ENCODE assay signal across 15 cellular contexts in the genomic region with DNA sequence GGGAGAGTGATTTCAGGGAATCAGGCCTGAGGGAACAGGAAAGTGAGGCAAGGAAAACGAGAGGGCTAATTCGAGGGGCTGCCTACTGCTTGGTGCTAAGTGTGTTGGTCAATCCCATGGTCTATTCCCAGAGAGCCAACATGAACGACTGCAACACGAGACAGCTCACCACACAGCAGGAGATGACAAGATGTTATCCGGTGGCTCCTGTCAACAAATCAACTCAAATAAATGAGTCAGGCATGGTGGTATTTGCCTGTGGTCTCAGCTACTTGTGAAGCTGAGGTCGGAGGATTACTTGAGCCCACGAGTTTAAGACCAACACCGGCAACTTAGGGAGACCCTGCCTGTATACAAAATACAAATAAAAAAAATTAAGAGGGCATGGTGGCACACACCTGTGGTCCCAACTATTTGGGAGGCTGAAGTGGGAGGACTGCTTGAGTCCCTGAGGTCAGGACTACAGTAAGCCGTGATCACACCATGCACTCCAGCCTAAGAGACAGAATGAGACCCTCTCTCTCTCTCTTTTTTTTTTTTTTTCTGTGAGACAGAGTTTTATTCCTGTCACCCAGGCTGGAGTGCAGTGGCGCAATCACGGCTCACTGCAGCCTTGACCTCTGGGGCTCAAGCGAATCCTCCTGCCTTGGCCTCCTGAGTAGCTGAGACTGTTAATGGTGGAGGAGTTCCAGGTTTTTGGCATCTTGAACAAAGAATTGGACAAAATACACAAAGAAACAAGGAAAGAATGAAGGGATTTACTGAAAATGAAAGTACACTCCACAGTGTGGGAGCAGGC. TPM values are rescaled to one million over a fixed set of nuclear protein-coding genes. Genes with fewer than 3 reads are reported as not detected.
DNase-seq lines count a peak whose midpoint lies in the region; ATAC-seq, FAIRE-seq and TF ChIP-seq lines count a peak whose summit lies in the region.
"Had no signal": no experiment of that assay in that cellular context is flagged by ENCODE, and none has a peak within 500 bp of the region (broad histone marks: within the 10 kb centered on the region; RNA-seq: fewer than 3 reads in every experiment).

No MANE protein-coding gene starts in this region.

- H3K4me3 Mint-ChIP-seq in activated CD8-positive, alpha-beta memory T cell treated with anti-CD3 and anti-CD28 coated beads, Interleukin-2, amount 10 ng/mL, durations not matched to agents 7 days and 5 days = no peak overlapping the region
- H3K4me3 Mint-ChIP-seq: stimulated activated naive CD8-positive, alpha-beta T cell treated with anti-CD3 and anti-CD28 coated beads, Interleukin-15, amount 100 ng/mL, for 72 hours had no signal

- FAIRE-seq in urothelium cell line (lab: Jason Lieb, UNC) = no peak

- no peak overlapping the region for H3K27ac Mint-ChIP-seq in activated CD8-positive, alpha-beta memory T cell treated with anti-CD3 and anti-CD28 coated beads, Interleukin-2, amount 10 ng/mL, durations not matched to agents 7 days and 5 days
- H3K27ac Mint-ChIP-seq: stimulated activated naive CD8-positive, alpha-beta T cell treated with anti-CD3 and anti-CD28 coated beads, Interleukin-15, amount 100 ng/mL, for 72 hours had no signal

- no peak for ATAC-seq in activated CD8-positive, alpha-beta memory T cell treated with anti-CD3 and anti-CD28 coated beads, Interleukin-2, amount 10 ng/mL, durations not matched to agents 7 days and 5 days
- ATAC-seq: left lobe of liver; stimulated activated naive CD8-positive, alpha-beta T cell treated with anti-CD3 and anti-CD28 coated beads, Interleukin-15, amount 100 ng/mL, for 72 hours had no signal

- H3K4me1 Mint-ChIP-seq in activated CD8-positive, alpha-beta memory T cell treated with anti-CD3 and anti-CD28 coated beads, Interleukin-2, amount 10 ng/mL, durations not matched to agents 7 days and 5 days = peaks cover 11% of the 10 kb centered on the region

- H3K4me3 ChIP-seq in epithelial cell of esophagus (ENCODE audit: low read length) = no peak overlapping the region

- TF ChIP-seq CTCF in epithelial cell of esophagus (IDR thresholded peaks at IDR 0.05; ENCODE audit: insufficient read depth, low read depth, low read length, missing control alignments) = no peak

- no peaks in the 10 kb centered on the region for H3K9me3 Mint-ChIP-seq in activated CD8-positive, alpha-beta memory T cell treated with anti-CD3 and anti-CD28 coated beads, Interleukin-2, amount 10 ng/mL, durations not matched to agents 7 days and 5 days (ENCODE audit: low read depth)
- H3K9me3 Mint-ChIP-seq: stimulated activated naive CD8-positive, alpha-beta T cell treated with anti-CD3 and anti-CD28 coated beads, Interleukin-15, amount 100 ng/mL, for 72 hours had no signal

- DNase-seq in activated CD8-positive, alpha-beta memory T cell treated with anti-CD3 and anti-CD28 coated beads, Interleukin-2, amount 50 U/mL, for 48 hours = peak; percentile 22
- DNase-seq in activated CD8-positive, alpha-beta memory T cell treated with anti-CD3 and anti-CD28 coated beads, Interleukin-2, amount 10 ng/mL, durations not matched to agents 7 days and 5 days = no peak
- peak; percentile 62 for DNase-seq in SIG-M5 (lab: John Stamatoyannopoulos, UW)
- DNase-seq in epithelial cell of esophagus (ENCODE audit: low read depth) = peak; percentile 75
- peak; percentile 48 for DNase-seq in urothelium cell line (ENCODE audit: low spot score)
- no peak for DNase-seq in NCI-H2227 treated with DMSO at 0.1 percent for 48 hours (lab: John Stamatoyannopoulos, UW)
- DNase-seq in kidney glomerular epithelial cell (lab: John Stamatoyannopoulos, UW) = no peak
- DNase-seq in activated CD4-positive, alpha-beta T cell treated with anti-CD3 and anti-CD28 coated beads, Interleukin-2, amount 50 U/mL, for 1 hour = no peak
- DNase-seq: 8988T; activated T-cell treated with anti-CD3 and anti-CD28 coated beads, Interleukin-2, amount 50 U/mL, for 48 hours; caudate nucleus; NCI-H2029; stimulated activated CD4-positive, alpha-beta T cell treated with anti-CD3 and anti-CD28 coated beads, Interleukin-4, amount 100 ng/mL, for 1 hour; stimulated activated naive CD8-positive, alpha-beta T cell treated with anti-CD3 and anti-CD28 coated beads, Interleukin-15, amount 100 ng/mL, for 72 hours had no signal

- CTCF ChIA-PET in activated CD8-positive, alpha-beta memory T cell treated with anti-CD3 and anti-CD28 coated beads, Interleukin-2, amount 10 ng/mL, durations not matched to agents 7 days and 5 days (lab: Charles Lee) = interaction anchor here (0.9 to 2.1 kb wide), 3 partner anchors 9 to 18 kb away, joined by 4 to 8 read pairs (median 5); a partner anchor contains a TSS

- peaks cover 1% of the 10 kb centered on the region for H3K36me3 Mint-ChIP-seq in activated CD8-positive, alpha-beta memory T cell treated with anti-CD3 and anti-CD28 coated beads, Interleukin-2, amount 10 ng/mL, durations not matched to agents 7 days and 5 days

- peaks cover 11% of the 10 kb centered on the region for H3K27me3 Mint-ChIP-seq in activated CD8-positive, alpha-beta memory T cell treated with anti-CD3 and anti-CD28 coated beads, Interleukin-2, amount 10 ng/mL, durations not matched to agents 7 days and 5 days

RNA-seq across cellular contexts. Expression of a gene that starts 9.0 kb away (rescaled TPM):
- 10 to 100 TPM; 29.9 to 38.7 TPM for total RNA-seq in activated CD8-positive, alpha-beta memory T cell treated with anti-CD3 and anti-CD28 coated beads, Interleukin-2, amount 10 ng/mL, durations not matched to agents 7 days and 5 days

RNA-seq across cellular contexts. Expression of a gene that starts 22.8 kb away (rescaled TPM):
- total RNA-seq in activated CD8-positive, alpha-beta memory T cell treated with anti-CD3 and anti-CD28 coated beads, Interleukin-2, amount 10 ng/mL, durations not matched to agents 7 days and 5 days = 10 to 100 TPM; 56.7 to 61.8 TPM

RNA-seq across cellular contexts. Expression of a gene that starts 50.6 kb away (rescaled TPM):
- 10 to 100 TPM; 86.0 to 87.7 TPM for total RNA-seq in activated CD8-positive, alpha-beta memory T cell treated with anti-CD3 and anti-CD28 coated beads, Interleukin-2, amount 10 ng/mL, durations not matched to agents 7 days and 5 days

RNA-seq across cellular contexts. Expression of a gene that starts 50.8 kb away (rescaled TPM):
- total RNA-seq in activated CD8-positive, alpha-beta memory T cell treated with anti-CD3 and anti-CD28 coated beads, Interleukin-2, amount 10 ng/mL, durations not matched to agents 7 days and 5 days = 10 to 100 TPM; 44.8 to 68.3 TPM

Comparison
In these comparisons a context has a peak if more than half of its experiments do, and no peak if none do; other contexts are left out.
1. DNase-seq: peak in activated CD8-positive, alpha-beta memory T cell treated with anti-CD3 and anti-CD28 coated beads, Interleukin-2, amount 50 U/mL, for 48 hours (single experiment), SIG-M5 (single experiment), epithelial cell of esophagus (single experiment) and urothelium cell line (single experiment); none in activated CD8-positive, alpha-beta memory T cell treated with anti-CD3 and anti-CD28 coated beads, Interleukin-2, amount 10 ng/mL, durations not matched to agents 7 days and 5 days (single experiment), NCI-H2227 treated with DMSO at 0.1 percent for 48 hours (single experiment), kidney glomerular epithelial cell (single experiment) and activated CD4-positive, alpha-beta T cell treated with anti-CD3 and anti-CD28 coated beads, Interleukin-2, amount 50 U/mL, for 1 hour (single experiment).